In genomic region chr1:68111804-68112436, GRCh38 we compare ENCODE assay signal across 8 cellular contexts.
A peak's percentile ranks its signal among the peaks of the same experiment; 100 is the strongest.
DNase-seq lines count a peak whose midpoint lies in the region; ATAC-seq and TF ChIP-seq lines count a peak whose summit lies in the region.

No MANE protein-coding gene starts in this region.

- no peaks in the 10 kb centered on the region for H3K36me3 ChIP-seq in testis (ENCODE audit: low read depth, missing control alignments)

- H3K4me1 ChIP-seq in testis: peaks cover 15% of the 10 kb centered on the region

- intact Hi-C loops in left colon (cut with DNase I, micrococcal nuclease) (loop anchor here (5.0 to 10.0 kb wide), 3 partner anchors 233 to 340 kb away; no protein-coding TSS in a partner anchor), testis (cut with DNase I; ENCODE audit: low total_unique reads) (loop anchor here (10.0 kb wide), 2 partner anchors 257 to 347 kb away; no protein-coding TSS in a partner anchor)

- no peaks in the 10 kb centered on the region for H3K27me3 ChIP-seq in testis

- H3K4me3 ChIP-seq in testis: no peak overlapping the region

- ATAC-seq in GM19351 (IDR thresholded peaks at IDR 0.05; ENCODE audit: unreplicated experiment) (peak; percentile 51), left colon (peak; percentile 97), HG03108 (IDR thresholded peaks at IDR 0.05; ENCODE audit: unreplicated experiment) (no peak), GM18858 (IDR thresholded peaks at IDR 0.05; ENCODE audit: unreplicated experiment) (no peak)

- no peak for TF ChIP-seq POLR2A in testis (IDR thresholded peaks at IDR 0.05)

- WGBS in testis, 2 donors: 47 to 49% methylated on average over 5 of the region's 5 CpGs

- no peaks in the 10 kb centered on the region for H3K9me3 ChIP-seq in testis

- H3K27ac ChIP-seq in testis: no peak overlapping the region

- DNase-seq in A172 (ENCODE audit: low spot score): peak; percentile 93
- DNase-seq in NCI-H526 (lab: John Stamatoyannopoulos, UW): peak; percentile 37 to 83
- DNase-seq in cerebellar cortex (ENCODE audit: low spot score): peak; percentile 64
- peak; percentile 54 to 65 for DNase-seq in left colon
- DNase-seq in testis: peak; percentile 83

- peak; percentile 39 to 63 (median 60) for TF ChIP-seq CTCF in testis (IDR thresholded peaks at IDR 0.05)

Comparison
In these comparisons a context has a peak if more than half of its experiments do, and no peak if none do; other contexts are left out.
1. ATAC-seq: peak in GM19351 (single experiment) and left colon (single experiment); none in HG03108 (single experiment) and GM18858 (single experiment).
2. Peak in every context shown above with its lines, with median percentiles within 50 percentile points of each other: DNase-seq.